21 cellular contexts compared by ENCODE assay signal in genomic region chr12:91123236-91123635, GRCh38. TPM values are rescaled to one million over a fixed set of nuclear protein-coding genes. Genes with fewer than 3 reads are reported as not detected.
DNase-seq lines count a peak whose midpoint lies in the region; ATAC-seq, FAIRE-seq and TF ChIP-seq lines count a peak whose summit lies in the region.
"Had no signal": no experiment of that assay in that cellular context is flagged by ENCODE, and none has a peak within 500 bp of the region (broad histone marks: within the 10 kb centered on the region; RNA-seq: fewer than 3 reads in every experiment).

No MANE protein-coding gene starts in this region.

- TF ChIP-seq POLR2A in H54 (IDR thresholded peaks at IDR 0.05; ENCODE audit: low read depth, low read length) = no peak

- H2AFZ ChIP-seq in ACC112 (ENCODE audit: low read length, unreplicated experiment) (no peak overlapping the region), PC-3 (ENCODE audit: low read length) (no peak overlapping the region), osteoblast (ENCODE audit: low read length) (no peak overlapping the region)

- CTCF ChIA-PET in PC-3 (lab: Charles Lee) = no interaction called here

- intact Hi-C loops in PC-3 (cut with micrococcal nuclease) = no loop called here

- no TSS peak for BruUV-seq in PC-3 (replicated peaks; lab: Mats Ljungman, UMichigan)

- H3K27ac ChIP-seq in ACC112 (ENCODE audit: low read depth, low read length) (peak overlapping the region; percentile 60), PC-3 (ENCODE audit: low read length) (peak overlapping the region; percentile 61), osteoblast (ENCODE audit: low read depth, low read length) (peak overlapping the region; percentile 66)

- peak; percentile 52 for FAIRE-seq in H54 (lab: Jason Lieb, UNC)
- FAIRE-seq: A204.1, GM12892 had no signal

- TF ChIP-seq CTCF in PC-3 (conservative IDR thresholded peaks at IDR 0.05; ENCODE audit: low read depth, low read length) (no peak), osteoblast (IDR thresholded peaks at IDR 0.05; ENCODE audit: extremely low read depth, low read depth, low read length) (no peak)

- H3K9me2 ChIP-seq in PC-3 (replicated peaks; ENCODE audit: low read length) = no peaks in the 10 kb centered on the region

- H3K79me2 ChIP-seq in ACC112 (ENCODE audit: control insufficient read depth, insufficient read depth, low read length, unreplicated experiment) (no peaks in the 10 kb centered on the region), PC-3 (ENCODE audit: low read length) (no peaks in the 10 kb centered on the region), osteoblast (ENCODE audit: insufficient read depth, low read length) (no peaks in the 10 kb centered on the region)

- H3K27me3 ChIP-seq in ACC112 (ENCODE audit: insufficient read depth, low read length) (no peaks in the 10 kb centered on the region), PC-3 (ENCODE audit: low read length) (no peaks in the 10 kb centered on the region), osteoblast (ENCODE audit: insufficient read depth, low read length) (no peaks in the 10 kb centered on the region)

- no peaks in the 10 kb centered on the region for H4K20me1 ChIP-seq in PC-3 (ENCODE audit: low read length)
- no peaks in the 10 kb centered on the region for H4K20me1 ChIP-seq in osteoblast (ENCODE audit: insufficient read depth, low read length)

- H3K36me3 ChIP-seq in ACC112 (ENCODE audit: insufficient read depth, low read length) (no peaks in the 10 kb centered on the region), PC-3 (ENCODE audit: low read depth, low read length) (no peaks in the 10 kb centered on the region), osteoblast (ENCODE audit: insufficient read depth, low read length) (no peaks in the 10 kb centered on the region)

- no peaks in the 10 kb centered on the region for H3F3A ChIP-seq in PC-3 (ENCODE audit: low read length, unreplicated experiment)

- DNase-seq in H54 (ENCODE audit: insufficient read length, low spot score) (no peak), PC-3 (peak; percentile 70), osteoblast (ENCODE audit: insufficient read length, low spot score, missing footprints) (no peak), LoVo (ENCODE audit: low spot score) (no peak)
- DNase-seq in stimulated activated CD8-positive, alpha-beta memory T cell treated with anti-CD3 and anti-CD28 coated beads, Interleukin-4, amount 100 ng/mL, for 48 hours = no peak
- DNase-seq in stimulated activated naive CD4-positive, alpha-beta T cell treated with Interleukin-2 at 50 U/mL for 16 hours (lab: John Stamatoyannopoulos, UW) = no peak
- DNase-seq: H7, KG1, MV-4-11, NCI-H1105 treated with DMSO at 0.1 percent for 48 hours, NCI-H2029 treated with DMSO at 0.1 percent for 48 hours, NCI-H2171 treated with DMSO at 0.1 percent for 48 hours, NCI-H446, NCI-H526, Right ventricle myocardium superior had no signal

- H3K4me3 ChIP-seq in ACC112 (ENCODE audit: low read depth, low read length) = no peak overlapping the region
- H3K4me3 ChIP-seq in PC-3 (ENCODE audit: low read length) = no peak overlapping the region
- H3K4me3 ChIP-seq in osteoblast (ENCODE audit: insufficient read depth, low read length) = no peak overlapping the region

- POLR2A ChIA-PET in PC-3 (lab: Charles Lee; ENCODE audit: unreplicated experiment) = no interaction called here

- 0 out of 2 replicates have a peak overlapping the region, but pooled peaks have one; percentile 3 for H3K4me2 ChIP-seq in PC-3 (ENCODE audit: low read length)
- H3K4me2 ChIP-seq in osteoblast (ENCODE audit: insufficient read depth, low read length) = peak overlapping the region; percentile 16

- H3K9me3 ChIP-seq in PC-3 (ENCODE audit: low read length) (no peaks in the 10 kb centered on the region), osteoblast (ENCODE audit: low read depth, low read length) (no peaks in the 10 kb centered on the region)

- ATAC-seq in PC-3 (peak; percentile 9; the same call in 1 of the 2 replicates), GM19455 (IDR thresholded peaks at IDR 0.05; ENCODE audit: unreplicated experiment) (no peak)

- H3K4me1 ChIP-seq in ACC112 (ENCODE audit: control insufficient read depth, insufficient read depth, low read length, unreplicated experiment) = peaks cover 30% of the 10 kb centered on the region
- peaks cover 42% of the 10 kb centered on the region for H3K4me1 ChIP-seq in PC-3 (ENCODE audit: insufficient read depth, low read length)
- peaks cover 21% of the 10 kb centered on the region for H3K4me1 ChIP-seq in osteoblast (ENCODE audit: insufficient read depth, low read length)

- H3K9ac ChIP-seq in PC-3 (ENCODE audit: low read length) = no peak overlapping the region

RNA-seq across cellular contexts. Expression of gene LUM, which starts 11.9 kb away (rescaled TPM):
- total RNA-seq in PC-3 (2014; rRNA removed) (0.15 TPM in 1 of 2 replicates, not detected in the other), osteoblast (1,762 and 1,965 TPM in 2 replicates)
- total RNA-seq: B cell, H7 had no signal

RNA-seq across cellular contexts. Expression of gene DCN, which starts 59.4 kb away (rescaled TPM):
- total RNA-seq in PC-3 (2014; rRNA removed) (not detected in 2 replicates), osteoblast (1,107 and 1,400 TPM in 2 replicates)
- total RNA-seq: B cell, H7, HT1080 had no signal

Comparison
In these comparisons a context has a peak if more than half of its experiments do, and no peak if none do; other contexts are left out.
1. RNA of gene LUM, which starts 11.9 kb away (total RNA-seq): 1,762 to 1,965 TPM in osteoblast; 0.15 TPM in PC-3; every median in the first group is over 1,000 times any median in the second.
2. RNA of gene DCN, which starts 59.4 kb away (total RNA-seq): 1,107 to 1,400 TPM in osteoblast; not detected in PC-3; every median in the first group is over 1,000 times any median in the second.
3. Peak in every context shown above with its lines, with median percentiles within 50 percentile points of each other: H3K27ac ChIP-seq.